In genomic region chr2:62379576-62379975, GRCh38 we compare ENCODE assay signal across 37 cellular contexts.
"Had no signal": no experiment of that assay in that cellular context is flagged by ENCODE, and none has a peak within 500 bp of the region (broad histone marks: within the 10 kb centered on the region; RNA-seq: fewer than 3 reads in every experiment).

No MANE protein-coding gene starts in this region.

- H3K9me3 ChIP-seq: adrenal gland, ascending aorta, pancreas, prostate gland, sigmoid colon, thyroid gland had no signal

- H3K27me3 ChIP-seq: adrenal gland, ascending aorta, cardiac muscle cell, pancreas, sigmoid colon, thyroid gland had no signal

- H3K4me1 ChIP-seq: adrenal gland, ascending aorta, pancreas, prostate gland, sigmoid colon, thyroid gland had no signal

- H3K4me3 ChIP-seq: adrenal gland, ascending aorta, cardiac muscle cell, coronary artery, pancreas, prostate gland, sigmoid colon, thyroid gland had no signal

- DNase-seq: activated CD4-positive, alpha-beta T cell treated with anti-CD3 and anti-CD28 coated beads for 48 hours; activated CD4-positive, alpha-beta T cell treated with anti-CD3 and anti-CD28 coated beads, Interleukin-2, amount 50 U/mL, for 48 hours; activated CD8-positive, alpha-beta memory T cell treated with anti-CD3 and anti-CD28 coated beads for 24 hours; activated effector memory CD4-positive, alpha-beta T cell treated with Interleukin-2 at 50 U/mL for 16 hours; activated naive CD4-positive, alpha-beta T cell treated with Interleukin-2 at 50 U/mL for 16 hours; activated naive CD8-positive, alpha-beta T cell treated with anti-CD3 and anti-CD28 coated beads for 36 hours; adrenal gland; cerebellar nuclear complex; foreskin fibroblast; head of caudate nucleus; hippocampal formation; left cardiac atrium; left ventricle myocardium superior; midbrain; naive thymus-derived CD4-positive, alpha-beta T cell; nucleus accumbens; pancreas; retina; sigmoid colon; small intestine; stimulated activated CD4-positive, alpha-beta T cell treated with anti-CD3 and anti-CD28 coated beads, Interleukin-1b, Interleukin-23, amount 100 ng/mL, for 48 hours; stimulated activated CD4-positive, alpha-beta T cell treated with anti-CD3 and anti-CD28 coated beads, Interleukin-4, amount 100 ng/mL, for 4 hours; stimulated activated CD8-positive, alpha-beta memory T cell treated with anti-CD3 and anti-CD28 coated beads, Interleukin-4, amount 100 ng/mL, for 48 hours; stimulated activated naive CD8-positive, alpha-beta T cell treated with anti-CD3 and anti-CD28 coated beads, Interleukin-15, amount 100 ng/mL, for 72 hours; substantia nigra; T-helper 9 cell; thyroid gland; WERI-Rb-1 had no signal

- ATAC-seq: activated CD4-positive, CD25-positive, alpha-beta regulatory T cell treated with anti-CD3 and anti-CD28 coated beads, Interleukin-2, amount 50 U/mL, for 24 hours; esophagus mucosa; left cardiac atrium; left ventricle myocardium superior; naive thymus-derived CD4-positive, alpha-beta T cell; stimulated activated memory B cell treated with anti-CD40 and anti-IgM and Interleukin-4, amounts not matched to agents 10 μg/mL and 1 μg/mL and 100 μg/mL, for 72 hours; stimulated activated naive CD8-positive, alpha-beta T cell treated with anti-CD3 and anti-CD28 coated beads, Interleukin-15, amount 100 ng/mL, for 72 hours had no signal

- FAIRE-seq: keratinocyte, pancreas, small intestine, TTC549 had no signal

- H3K36me3 ChIP-seq: adrenal gland, ascending aorta, cardiac muscle cell, pancreas, prostate gland, sigmoid colon, thyroid gland, WERI-Rb-1 had no signal

- H3K27ac ChIP-seq: adrenal gland, ascending aorta, cardiac muscle cell, coronary artery, pancreas, prostate gland, sigmoid colon, thyroid gland, WERI-Rb-1 had no signal
